Comparison of ENCODE assay signal across 1 cellular context in the genomic region with DNA sequence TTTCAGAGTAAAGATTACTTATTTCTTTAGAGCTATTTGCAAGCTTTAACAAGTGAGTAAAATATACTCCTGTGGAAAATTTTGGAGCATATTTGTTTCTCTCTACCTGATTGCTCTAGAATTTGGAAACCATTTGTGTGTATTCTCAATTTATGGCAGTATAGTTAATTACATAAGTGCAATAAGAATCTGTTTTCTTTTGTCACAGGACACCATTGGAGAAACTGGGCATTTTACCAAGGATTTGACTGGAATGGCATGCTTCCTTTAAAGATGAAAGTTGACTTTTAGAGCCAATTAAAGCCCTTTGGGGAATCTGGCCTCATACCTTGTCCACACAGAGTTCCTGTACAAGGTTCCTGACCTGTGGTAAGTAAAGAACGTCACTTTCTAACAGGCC.
TF ChIP-seq lines count a peak whose summit lies in the region.

No MANE protein-coding gene starts in this region.

TF ChIP-seq in HEK293, 187 proteins besides CTCF, POLR2A, EP300 and RAD21 (continued from another document):
- TF ChIP-seq, protein P1, sequence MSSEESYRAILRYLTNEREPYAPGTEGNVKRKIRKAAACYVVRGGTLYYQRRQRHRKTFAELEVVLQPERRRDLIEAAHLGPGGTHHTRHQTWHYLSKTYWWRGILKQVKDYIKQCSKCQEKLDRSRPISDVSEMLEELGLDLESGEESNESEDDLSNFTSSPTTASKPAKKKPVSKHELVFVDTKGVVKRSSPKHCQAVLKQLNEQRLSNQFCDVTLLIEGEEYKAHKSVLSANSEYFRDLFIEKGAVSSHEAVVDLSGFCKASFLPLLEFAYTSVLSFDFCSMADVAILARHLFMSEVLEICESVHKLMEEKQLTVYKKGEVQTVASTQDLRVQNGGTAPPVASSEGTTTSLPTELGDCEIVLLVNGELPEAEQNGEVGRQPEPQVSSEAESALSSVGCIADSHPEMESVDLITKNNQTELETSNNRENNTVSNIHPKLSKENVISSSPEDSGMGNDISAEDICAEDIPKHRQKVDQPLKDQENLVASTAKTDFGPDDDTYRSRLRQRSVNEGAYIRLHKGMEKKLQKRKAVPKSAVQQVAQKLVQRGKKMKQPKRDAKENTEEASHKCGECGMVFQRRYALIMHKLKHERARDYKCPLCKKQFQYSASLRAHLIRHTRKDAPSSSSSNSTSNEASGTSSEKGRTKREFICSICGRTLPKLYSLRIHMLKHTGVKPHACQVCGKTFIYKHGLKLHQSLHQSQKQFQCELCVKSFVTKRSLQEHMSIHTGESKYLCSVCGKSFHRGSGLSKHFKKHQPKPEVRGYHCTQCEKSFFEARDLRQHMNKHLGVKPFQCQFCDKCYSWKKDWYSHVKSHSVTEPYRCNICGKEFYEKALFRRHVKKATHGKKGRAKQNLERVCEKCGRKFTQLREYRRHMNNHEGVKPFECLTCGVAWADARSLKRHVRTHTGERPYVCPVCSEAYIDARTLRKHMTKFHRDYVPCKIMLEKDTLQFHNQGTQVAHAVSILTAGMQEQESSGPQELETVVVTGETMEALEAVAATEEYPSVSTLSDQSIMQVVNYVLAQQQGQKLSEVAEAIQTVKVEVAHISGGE (tag by site-specific recombination; conservative IDR thresholded peaks at IDR 0.05; ENCODE audit: low read depth) = no peak
- 0 out of 2 replicates have a peak, but pooled peaks have one; percentile 47 for TF ChIP-seq ZNF610 (tag by site-specific recombination; IDR thresholded peaks at IDR 0.05; ENCODE audit: borderline replicate concordance)
- TF ChIP-seq ZNF514 (tag by site-specific recombination; IDR thresholded peaks at IDR 0.05) = no peak
- TF ChIP-seq SETDB1 (IDR thresholded peaks at IDR 0.05; ENCODE audit: insufficient read length, low read length) = peak; percentile 96
- no peak for TF ChIP-seq ZNF404 (tag by site-specific recombination; IDR thresholded peaks at IDR 0.05)
- peak; percentile 29; the same call in 1 of the 2 replicates for TF ChIP-seq ZBTB44 (tag by site-specific recombination; IDR thresholded peaks at IDR 0.05)
- TF ChIP-seq, protein P2, sequence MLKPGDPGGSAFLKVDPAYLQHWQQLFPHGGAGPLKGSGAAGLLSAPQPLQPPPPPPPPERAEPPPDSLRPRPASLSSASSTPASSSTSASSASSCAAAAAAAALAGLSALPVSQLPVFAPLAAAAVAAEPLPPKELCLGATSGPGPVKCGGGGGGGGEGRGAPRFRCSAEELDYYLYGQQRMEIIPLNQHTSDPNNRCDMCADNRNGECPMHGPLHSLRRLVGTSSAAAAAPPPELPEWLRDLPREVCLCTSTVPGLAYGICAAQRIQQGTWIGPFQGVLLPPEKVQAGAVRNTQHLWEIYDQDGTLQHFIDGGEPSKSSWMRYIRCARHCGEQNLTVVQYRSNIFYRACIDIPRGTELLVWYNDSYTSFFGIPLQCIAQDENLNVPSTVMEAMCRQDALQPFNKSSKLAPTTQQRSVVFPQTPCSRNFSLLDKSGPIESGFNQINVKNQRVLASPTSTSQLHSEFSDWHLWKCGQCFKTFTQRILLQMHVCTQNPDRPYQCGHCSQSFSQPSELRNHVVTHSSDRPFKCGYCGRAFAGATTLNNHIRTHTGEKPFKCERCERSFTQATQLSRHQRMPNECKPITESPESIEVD (tag by site-specific recombination; IDR thresholded peaks at IDR 0.05) = peak; percentile 61; the same call in 1 of the 2 replicates
- TF ChIP-seq ZNF391 (tag by site-specific recombination; IDR thresholded peaks at IDR 0.05; ENCODE audit: borderline replicate concordance, low read depth) = no peak
- TF ChIP-seq ZNF473 (tag by site-specific recombination; IDR thresholded peaks at IDR 0.05) = no peak
- TF ChIP-seq ZNF843 (tag by site-specific recombination; IDR thresholded peaks at IDR 0.05) = no peak
- TF ChIP-seq, protein P3, sequence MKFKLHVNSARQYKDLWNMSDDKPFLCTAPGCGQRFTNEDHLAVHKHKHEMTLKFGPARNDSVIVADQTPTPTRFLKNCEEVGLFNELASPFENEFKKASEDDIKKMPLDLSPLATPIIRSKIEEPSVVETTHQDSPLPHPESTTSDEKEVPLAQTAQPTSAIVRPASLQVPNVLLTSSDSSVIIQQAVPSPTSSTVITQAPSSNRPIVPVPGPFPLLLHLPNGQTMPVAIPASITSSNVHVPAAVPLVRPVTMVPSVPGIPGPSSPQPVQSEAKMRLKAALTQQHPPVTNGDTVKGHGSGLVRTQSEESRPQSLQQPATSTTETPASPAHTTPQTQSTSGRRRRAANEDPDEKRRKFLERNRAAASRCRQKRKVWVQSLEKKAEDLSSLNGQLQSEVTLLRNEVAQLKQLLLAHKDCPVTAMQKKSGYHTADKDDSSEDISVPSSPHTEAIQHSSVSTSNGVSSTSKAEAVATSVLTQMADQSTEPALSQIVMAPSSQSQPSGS (tag by site-specific recombination; IDR thresholded peaks at IDR 0.05; ENCODE audit: low read depth) = no peak
- no peak for TF ChIP-seq KLF8 (tag by site-specific recombination; IDR thresholded peaks at IDR 0.05)
- no peak for TF ChIP-seq OSR2 (tag by site-specific recombination; IDR thresholded peaks at IDR 0.05)
- TF ChIP-seq, protein P4, sequence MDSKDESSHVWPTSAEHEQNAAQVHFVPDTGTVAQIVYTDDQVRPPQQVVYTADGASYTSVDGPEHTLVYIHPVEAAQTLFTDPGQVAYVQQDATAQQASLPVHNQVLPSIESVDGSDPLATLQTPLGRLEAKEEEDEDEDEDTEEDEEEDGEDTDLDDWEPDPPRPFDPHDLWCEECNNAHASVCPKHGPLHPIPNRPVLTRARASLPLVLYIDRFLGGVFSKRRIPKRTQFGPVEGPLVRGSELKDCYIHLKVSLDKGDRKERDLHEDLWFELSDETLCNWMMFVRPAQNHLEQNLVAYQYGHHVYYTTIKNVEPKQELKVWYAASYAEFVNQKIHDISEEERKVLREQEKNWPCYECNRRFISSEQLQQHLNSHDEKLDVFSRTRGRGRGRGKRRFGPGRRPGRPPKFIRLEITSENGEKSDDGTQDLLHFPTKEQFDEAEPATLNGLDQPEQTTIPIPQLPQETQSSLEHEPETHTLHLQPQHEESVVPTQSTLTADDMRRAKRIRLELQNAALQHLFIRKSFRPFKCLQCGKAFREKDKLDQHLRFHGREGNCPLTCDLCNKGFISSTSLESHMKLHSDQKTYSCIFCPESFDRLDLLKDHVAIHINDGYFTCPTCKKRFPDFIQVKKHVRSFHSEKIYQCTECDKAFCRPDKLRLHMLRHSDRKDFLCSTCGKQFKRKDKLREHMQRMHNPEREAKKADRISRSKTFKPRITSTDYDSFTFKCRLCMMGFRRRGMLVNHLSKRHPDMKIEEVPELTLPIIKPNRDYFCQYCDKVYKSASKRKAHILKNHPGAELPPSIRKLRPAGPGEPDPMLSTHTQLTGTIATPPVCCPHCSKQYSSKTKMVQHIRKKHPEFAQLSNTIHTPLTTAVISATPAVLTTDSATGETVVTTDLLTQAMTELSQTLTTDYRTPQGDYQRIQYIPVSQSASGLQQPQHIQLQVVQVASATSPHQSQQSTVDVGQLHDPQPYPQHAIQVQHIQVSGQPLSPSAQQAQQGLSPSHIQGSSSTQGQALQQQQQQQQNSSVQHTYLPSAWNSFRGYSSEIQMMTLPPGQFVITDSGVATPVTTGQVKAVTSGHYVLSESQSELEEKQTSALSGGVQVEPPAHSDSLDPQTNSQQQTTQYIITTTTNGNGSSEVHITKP (tag by site-specific recombination; IDR thresholded peaks at IDR 0.05) = no peak
- no peak for TF ChIP-seq ZNF76 (tag by site-specific recombination; IDR thresholded peaks at IDR 0.05; ENCODE audit: borderline replicate concordance, low read depth)
- 0 out of 2 replicates have a peak, but pooled peaks have one; percentile 20 for TF ChIP-seq ZXDB (tag by site-specific recombination; IDR thresholded peaks at IDR 0.05)
- TF ChIP-seq ZNF292 (tag by site-specific recombination; IDR thresholded peaks at IDR 0.05; ENCODE audit: borderline replicate concordance, low read depth) = no peak
- peak; percentile 28; the same call in 1 of the 2 replicates for TF ChIP-seq ZNF366 (tag by site-specific recombination; conservative IDR thresholded peaks at IDR 0.05)
- no peak for TF ChIP-seq ZNF169 (tag by site-specific recombination; IDR thresholded peaks at IDR 0.05)
- no peak for TF ChIP-seq AEBP2 (tag by site-specific recombination; IDR thresholded peaks at IDR 0.05; ENCODE audit: borderline replicate concordance)
- TF ChIP-seq ZNF184 (tag by site-specific recombination; IDR thresholded peaks at IDR 0.05) = peak; percentile 47; the same call in 1 of the 2 replicates
- no peak for TF ChIP-seq ZNF600 (tag by site-specific recombination; IDR thresholded peaks at IDR 0.05)
- peak; percentile 13; the same call in 1 of the 2 replicates for TF ChIP-seq ZNF555 (tag by site-specific recombination; conservative IDR thresholded peaks at IDR 0.05)
- TF ChIP-seq ZNF426 (tag by site-specific recombination; IDR thresholded peaks at IDR 0.05) = no peak
- TF ChIP-seq ZNF629 (tag by site-specific recombination; IDR thresholded peaks at IDR 0.05) = no peak
- no peak for TF ChIP-seq HOXA7 (CRISPR knock-in tag; IDR thresholded peaks at IDR 0.05; ENCODE audit: borderline replicate concordance)
- peak; percentile 96; the same call in 1 of the 2 replicates for TF ChIP-seq ZNF626 (tag by site-specific recombination; IDR thresholded peaks at IDR 0.05)
- TF ChIP-seq ZNF416 (tag by site-specific recombination; IDR thresholded peaks at IDR 0.05) = no peak
- peak; percentile 39; the same call in 1 of the 2 replicates for TF ChIP-seq ZNF112 (tag by site-specific recombination; IDR thresholded peaks at IDR 0.05)
- no peak for TF ChIP-seq ZNF521 (tag by site-specific recombination; IDR thresholded peaks at IDR 0.05)
- TF ChIP-seq ZNF585B (tag by site-specific recombination; IDR thresholded peaks at IDR 0.05) = no peak
- no peak for TF ChIP-seq SCRT1 (tag by site-specific recombination; IDR thresholded peaks at IDR 0.05; ENCODE audit: borderline replicate concordance)
- no peak for TF ChIP-seq KLF1 (tag by site-specific recombination; IDR thresholded peaks at IDR 0.05)
- TF ChIP-seq, protein P5, sequence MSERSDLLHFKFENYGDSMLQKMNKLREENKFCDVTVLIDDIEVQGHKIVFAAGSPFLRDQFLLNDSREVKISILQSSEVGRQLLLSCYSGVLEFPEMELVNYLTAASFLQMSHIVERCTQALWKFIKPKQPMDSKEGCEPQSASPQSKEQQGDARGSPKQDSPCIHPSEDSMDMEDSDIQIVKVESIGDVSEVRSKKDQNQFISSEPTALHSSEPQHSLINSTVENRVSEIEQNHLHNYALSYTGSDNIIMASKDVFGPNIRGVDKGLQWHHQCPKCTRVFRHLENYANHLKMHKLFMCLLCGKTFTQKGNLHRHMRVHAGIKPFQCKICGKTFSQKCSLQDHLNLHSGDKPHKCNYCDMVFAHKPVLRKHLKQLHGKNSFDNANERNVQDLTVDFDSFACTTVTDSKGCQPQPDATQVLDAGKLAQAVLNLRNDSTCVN (tag by site-specific recombination; optimal IDR thresholded peaks at IDR 0.05) = no peak
- no peak for TF ChIP-seq ZNF423 (tag by site-specific recombination; IDR thresholded peaks at IDR 0.05)
- TF ChIP-seq ZNF140 (tag by site-specific recombination; IDR thresholded peaks at IDR 0.05) = no peak
- TF ChIP-seq ZFP37 (tag by site-specific recombination; IDR thresholded peaks at IDR 0.05) = no peak
- TF ChIP-seq HOXC10 (CRISPR knock-in tag; IDR thresholded peaks at IDR 0.05) = no peak
- no peak for TF ChIP-seq GLIS1 (tag by site-specific recombination; IDR thresholded peaks at IDR 0.05)
- no peak for TF ChIP-seq ZNF623 (tag by site-specific recombination; IDR thresholded peaks at IDR 0.05)
- TF ChIP-seq, protein P6, sequence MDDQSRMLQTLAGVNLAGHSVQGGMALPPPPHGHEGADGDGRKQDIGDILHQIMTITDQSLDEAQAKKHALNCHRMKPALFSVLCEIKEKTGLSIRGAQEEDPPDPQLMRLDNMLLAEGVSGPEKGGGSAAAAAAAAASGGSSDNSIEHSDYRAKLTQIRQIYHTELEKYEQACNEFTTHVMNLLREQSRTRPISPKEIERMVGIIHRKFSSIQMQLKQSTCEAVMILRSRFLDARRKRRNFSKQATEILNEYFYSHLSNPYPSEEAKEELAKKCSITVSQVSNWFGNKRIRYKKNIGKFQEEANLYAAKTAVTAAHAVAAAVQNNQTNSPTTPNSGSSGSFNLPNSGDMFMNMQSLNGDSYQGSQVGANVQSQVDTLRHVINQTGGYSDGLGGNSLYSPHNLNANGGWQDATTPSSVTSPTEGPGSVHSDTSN (CRISPR knock-in tag; IDR thresholded peaks at IDR 0.05) = no peak
- TF ChIP-seq ZNF202 (tag by site-specific recombination; IDR thresholded peaks at IDR 0.05; ENCODE audit: borderline replicate concordance) = no peak
- TF ChIP-seq ZNF48 (tag by site-specific recombination; IDR thresholded peaks at IDR 0.05) = no peak
- TF ChIP-seq ZNF544 (tag by site-specific recombination; IDR thresholded peaks at IDR 0.05) = no peak
- peak; percentile 62; the same call in 1 of the 2 replicates for TF ChIP-seq ZSCAN30 (tag by site-specific recombination; IDR thresholded peaks at IDR 0.05)
- TF ChIP-seq ZNF776 (tag by site-specific recombination; IDR thresholded peaks at IDR 0.05; ENCODE audit: borderline replicate concordance) = no peak
- no peak for TF ChIP-seq ZNF214 (tag by site-specific recombination; IDR thresholded peaks at IDR 0.05; ENCODE audit: borderline replicate concordance)
- TF ChIP-seq GLI4 (tag by site-specific recombination; IDR thresholded peaks at IDR 0.05) = no peak
- peak; percentile 46; the same call in 1 of the 2 replicates for TF ChIP-seq FEZF1 (tag by site-specific recombination; IDR thresholded peaks at IDR 0.05)
